14 cellular contexts compared by ENCODE assay signal in the genomic region with DNA sequence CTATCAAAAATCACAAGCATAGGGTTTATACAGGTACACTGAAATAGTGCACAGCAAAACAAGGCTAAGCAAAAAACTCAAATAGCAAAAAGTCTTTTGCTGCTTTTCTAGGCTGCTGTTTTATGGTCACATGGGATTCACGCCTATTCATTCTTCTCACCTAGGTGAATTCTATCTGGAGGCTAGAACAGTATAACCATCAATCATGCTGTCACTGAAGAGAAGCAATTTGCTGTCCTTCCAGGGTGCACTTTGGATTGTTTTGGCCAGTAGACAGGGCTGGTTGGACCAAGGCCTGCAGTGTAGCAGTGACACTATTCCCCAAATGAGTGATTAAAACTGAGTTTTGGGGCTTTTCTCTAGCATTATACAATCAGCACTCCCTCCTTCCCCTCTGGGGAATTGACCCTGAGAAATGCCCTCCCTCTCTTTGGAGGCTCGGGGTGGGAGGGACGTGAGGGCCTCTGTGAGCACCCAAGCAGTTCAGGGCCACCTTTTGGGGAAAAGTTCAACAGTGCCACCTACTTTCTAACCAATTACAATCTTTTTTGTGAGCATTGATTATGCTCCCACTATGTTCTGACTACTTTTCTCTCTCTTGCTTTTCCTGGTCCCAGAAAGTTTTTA. TPM values are rescaled to one million over a fixed set of nuclear protein-coding genes. Genes with fewer than 3 reads are reported as not detected.
DNase-seq lines count a peak whose midpoint lies in the region; ATAC-seq, FAIRE-seq and TF ChIP-seq lines count a peak whose summit lies in the region.
"Had no signal": no experiment of that assay in that cellular context is flagged by ENCODE, and none has a peak within 500 bp of the region (broad histone marks: within the 10 kb centered on the region; RNA-seq: fewer than 3 reads in every experiment).

No MANE protein-coding gene starts in this region.

- H3K36me3 ChIP-seq in GM12878 (ENCODE audit: control insufficient read depth in 2 of 2, insufficient read depth in 2 of 2, low read length in 1 of 2): no peaks in the 10 kb centered on the region
- no peaks in the 10 kb centered on the region for H3K36me3 ChIP-seq in small intestine (ENCODE audit: control insufficient read depth in 2 of 2, insufficient read depth in 2 of 2, low read length in 2 of 2)
- H3K36me3 ChIP-seq: HAP-1 had no signal

- no TSS peak for BruUV-seq in GM12878 (replicated peaks; lab: Mats Ljungman, UMichigan)

- POLR2A ChIA-PET in GM12878 (lab: Charles Lee): interaction anchor here (1.3 kb wide), 1 partner anchor 14 kb away, joined by 7 read pairs; no protein-coding TSS in a partner anchor

- no peaks in the 10 kb centered on the region for H4K20me1 ChIP-seq in GM12878 (ENCODE audit: control insufficient read depth, insufficient read depth)

- RAD21 ChIA-PET in GM12878 (lab: Charles Lee; ENCODE audit: unreplicated experiment): interaction anchor here (1.2 to 1.3 kb wide), 2 partner anchors 19 to 288 kb away, joined by 3 to 4 read pairs; no protein-coding TSS in a partner anchor

- H3K27me3 ChIP-seq in HL-60 (ENCODE audit: insufficient read depth, poor library complexity, severe bottlenecking): no peaks in the 10 kb centered on the region
- no peaks in the 10 kb centered on the region for H3K27me3 ChIP-seq in GM12878 (replicated peaks in 1 of 2; ENCODE audit: control insufficient read depth in 2 of 2, insufficient read depth in 2 of 2, low read length in 1 of 2)
- H3K27me3 ChIP-seq in small intestine (ENCODE audit: control insufficient read depth in 2 of 2, insufficient read depth in 2 of 2, low read length in 2 of 2): no peaks in the 10 kb centered on the region

- no peak overlapping the region for H2AFZ ChIP-seq in GM12878 (ENCODE audit: control insufficient read depth, low read depth, low read length)

- CTCF ChIA-PET in GM12878 (lab: Yijun Ruan, JAX): interaction anchor here (2.1 kb wide), 1 partner anchor 15 kb away, joined by 5 read pairs; no protein-coding TSS in a partner anchor

- no peaks in the 10 kb centered on the region for H3K79me2 ChIP-seq in GM12878 (ENCODE audit: control insufficient read depth, insufficient read depth, low read length)

- in situ Hi-C loops in GM12878 (cut with MboI): no loop called here

- H3K27ac ChIP-seq in HL-60 (replicated peaks): peak overlapping the region; percentile 49
- H3K27ac ChIP-seq in GM12878 (ENCODE audit: control insufficient read depth, insufficient read depth): no peak overlapping the region
- no peak overlapping the region for H3K27ac ChIP-seq in small intestine (ENCODE audit: low read depth in 1 of 2, low read length in 1 of 2)

- no peak for TF ChIP-seq RAD21 in GM12878 (IDR thresholded peaks at IDR 0.05; ENCODE audit: insufficient read depth, low read depth, low read length)

- intact Hi-C loops in GM12878 (cut with micrococcal nuclease; ENCODE audit: unreplicated experiment): no loop called here

- H3K9ac ChIP-seq in GM12878 (ENCODE audit: control insufficient read depth, insufficient read depth, low read length): no peak overlapping the region

- no peak overlapping the region for H3K4me2 ChIP-seq in GM12878 (ENCODE audit: control insufficient read depth, insufficient read depth)

- WGBS in GM12878 (ENCODE audit: insufficient coverage, insufficient replicate concordance, low lambda C conversion rate, missing lambda C conversion rate): 0% methylated on average over 3 of the region's 3 CpGs
- WGBS in small intestine, 3 donors: 20 to 49% (median 29%) methylated on average over 3 of the region's 3 CpGs

- H3K4me3 ChIP-seq in HL-60 (replicated peaks; ENCODE audit: insufficient read depth, low read length): no peak overlapping the region
- no peak overlapping the region for H3K4me3 ChIP-seq in GM12878
- H3K4me3 ChIP-seq in small intestine (ENCODE audit: low read depth in 1 of 2, low read length in 2 of 2): no peak overlapping the region
- H3K4me3 ChIP-seq: HAP-1 had no signal

- H3K4me1 ChIP-seq in GM12878 (ENCODE audit: control insufficient read depth, insufficient read depth, low read length): no peaks in the 10 kb centered on the region
- H3K4me1 ChIP-seq in small intestine (ENCODE audit: control insufficient read depth in 2 of 2, insufficient read depth in 1 of 2, low read depth in 1 of 2, low read length in 1 of 2): no peaks in the 10 kb centered on the region
- H3K4me1 ChIP-seq: HAP-1 had no signal

- H3K9me3 ChIP-seq in GM12878 (replicated peaks; ENCODE audit: control insufficient read depth, insufficient read depth, low read length) (no peaks in the 10 kb centered on the region; the same call in 2 of the 3 replicates), small intestine (ENCODE audit: control insufficient read depth, low read depth) (no peaks in the 10 kb centered on the region)
- H3K9me3 ChIP-seq: HAP-1 had no signal

- FAIRE-seq in GM12878 (lab: Jason Lieb, UNC): no peak
- FAIRE-seq in small intestine (lab: Jason Lieb, UNC): no peak

- TF ChIP-seq CTCF in HL-60 (IDR thresholded peaks at IDR 0.05; ENCODE audit: insufficient read depth, low read length) (no peak), GM12878 (IDR thresholded peaks at IDR 0.05 in 2 of 3, conservative IDR thresholded peaks at IDR 0.05 in 1 of 3; ENCODE audit: control insufficient read depth in 2 of 3, extremely low read depth in 1 of 3, insufficient read depth in 1 of 3, low read depth in 3 of 3, low read length in 3 of 3) (peak in 1 of 3 experiments; percentile 20; a peak in 1 of 6 replicates)

- ATAC-seq in GM21367 (IDR thresholded peaks at IDR 0.05; ENCODE audit: unreplicated experiment) (peak; percentile 57), GM12878 (peak; percentile 86), GM21528 (IDR thresholded peaks at IDR 0.05; ENCODE audit: low FRiP score, unreplicated experiment) (no peak), SK-N-SH treated with all-trans-retinoic acid at 6 μM for 48 hours (no peak)
- ATAC-seq: Panc1 had no signal

- no peak for TF ChIP-seq POLR2A in GM12878 (IDR thresholded peaks at IDR 0.05; ENCODE audit: low read depth, low read length)

- DNase-seq in HL-60 (ENCODE audit: low read depth in 1 of 2, low spot score in 1 of 2) (no peak), GM12878 (ENCODE audit: low read depth, low spot score) (no peak), small intestine (peak; percentile 17), GM03348 (ENCODE audit: low spot score) (no peak)
- DNase-seq: CD4-positive, CD25-positive, alpha-beta regulatory T cell; NCI-H187; NCI-H510A; NCI-H82 had no signal

- TF ChIP-seq EP300 in GM12878 (IDR thresholded peaks at IDR 0.05; ENCODE audit: borderline replicate concordance in 1 of 2, control insufficient read depth in 1 of 2, low read depth in 2 of 2, low read length in 2 of 2): 0 out of 4 replicates have a peak, but pooled peaks of 1 of the 2 experiments have one; percentile 17

- SMC1A ChIA-PET in GM12878 (lab: Charles Lee; ENCODE audit: uncharacterized antibody, unreplicated experiment): interaction anchor here (0.8 kb wide), 1 partner anchor 49 kb away, joined by 3 read pairs; no protein-coding TSS in a partner anchor

RNA-seq across cellular contexts. Expression of gene SND1, which starts 16.2 kb away (rescaled TPM):
- 424 and 437 TPM in 2 replicates for total RNA-seq in GM12878 (2013; cell fraction: nucleolus; rRNA removed)
- 172 and 173 TPM in 2 replicates for total RNA-seq in GM12878 (2014; rRNA removed)
- 137 and 139 TPM in 2 replicates for total RNA-seq in GM12878 (2014; rRNA removed; fragmentation: Illumina TruSeq; extraction: Trizol)
- 269 and 270 TPM in 2 replicates for total RNA-seq in GM12878 (2021)
- polyA plus RNA-seq in GM12878 (2011; ENCODE audit: low read depth): 112 TPM
- 130 and 139 TPM in 2 replicates for polyA plus RNA-seq in GM12878 (2011; rRNA removed)
- polyA plus RNA-seq in GM12878 (2011; cell fraction: cytosol; rRNA removed): 129 and 148 TPM in 2 replicates
- polyA plus RNA-seq in GM12878 (2011; cell fraction: nucleus; rRNA removed): 132 and 140 TPM in 2 replicates
- polyA plus RNA-seq in GM12878 (2012): 186 and 194 TPM in 2 replicates
- 152 and 163 TPM in 2 replicates for polyA plus RNA-seq in GM12878 (2014; fragmentation: Illumina TruSeq; extraction: Trizol)
- 10 to 100 TPM; 52.4 to 70.0 TPM for polyA plus RNA-seq in GM12878 (2014; fragmentation: Nextera tagmentation; extraction: Ambion mirVana)
- polyA plus RNA-seq in GM12878 (2014; rRNA removed): 138 and 161 TPM in 2 replicates
- 100 to 1,000 TPM; 214 to 230 TPM for polyA plus RNA-seq in GM12878 (2016; fragmentation: Nextera tagmentation; extraction: Ambion mirVana)
- 228 and 274 TPM in 2 replicates for polyA minus RNA-seq in GM12878 (2011; rRNA and poly(A)+ RNA removed)
- polyA minus RNA-seq in GM12878 (2011; cell fraction: cytosol; rRNA and poly(A)+ RNA removed): 87.9 and 101 TPM in 2 replicates
- 129 and 207 TPM in 2 replicates for polyA minus RNA-seq in GM12878 (2011; cell fraction: nucleus; rRNA and poly(A)+ RNA removed)
- 100 to 1,000 TPM in 1 of 3 donors, 10 to 100 TPM in 2; 47.2 to 122 (median 62.1) TPM for polyA plus RNA-seq in small intestine

RNA-seq across cellular contexts. Expression of gene PAX4, which starts 17.8 kb away (rescaled TPM):
- total RNA-seq in GM12878 (2013; cell fraction: nucleolus; rRNA removed): not detected in 2 replicates
- total RNA-seq in GM12878 (2014; rRNA removed) (not detected in 2 replicates), GM12878 (2014; rRNA removed; fragmentation: Illumina TruSeq; extraction: Trizol) (not detected in 2 replicates), GM12878 (2021) (not detected in 2 replicates)
- polyA plus RNA-seq in GM12878 (2011; ENCODE audit: low read depth): not detected
- polyA plus RNA-seq in GM12878 (2011; rRNA removed) (0.14 and 0.27 TPM in 2 replicates), GM12878 (2014; fragmentation: Illumina TruSeq; extraction: Trizol) (not detected in 2 replicates), GM12878 (2014; fragmentation: Nextera tagmentation; extraction: Ambion mirVana) (not detected), GM12878 (2014; rRNA removed) (not detected in 2 replicates), GM12878 (2016; fragmentation: Nextera tagmentation; extraction: Ambion mirVana) (not detected), small intestine (under 1 TPM in 2 of 3 donors, not detected in 1; 0.31 to 0.81 TPM)
- polyA plus RNA-seq in GM12878 (2011; cell fraction: cytosol; rRNA removed): 0.28 and 0.40 TPM in 2 replicates
- polyA plus RNA-seq in GM12878 (2011; cell fraction: nucleus; rRNA removed): 2.4 and 3.0 TPM in 2 replicates
- polyA plus RNA-seq in GM12878 (2012): not detected in 2 replicates
- polyA minus RNA-seq in GM12878 (2011; rRNA and poly(A)+ RNA removed): 0.37 and 0.46 TPM in 2 replicates
- polyA minus RNA-seq in GM12878 (2011; cell fraction: cytosol; rRNA and poly(A)+ RNA removed): not detected in 2 replicates
- 0.36 and 0.57 TPM in 2 replicates for polyA minus RNA-seq in GM12878 (2011; cell fraction: nucleus; rRNA and poly(A)+ RNA removed)
- total RNA-seq: CD4-positive, CD25-positive, alpha-beta regulatory T cell; SK-MEL-5 had no signal
- polyA plus RNA-seq: CD4-positive, CD25-positive, alpha-beta regulatory T cell had no signal

RNA-seq across cellular contexts. Expression of gene FSCN3, which starts 42.2 kb away (rescaled TPM):
- 3.2 and 3.3 TPM in 2 replicates for total RNA-seq in GM12878 (2013; cell fraction: nucleolus; rRNA removed)
- total RNA-seq in GM12878 (2014; rRNA removed): 0.90 and 1.0 TPM in 2 replicates
- total RNA-seq in GM12878 (2014; rRNA removed; fragmentation: Illumina TruSeq; extraction: Trizol): 0.31 and 0.69 TPM in 2 replicates
- 0.69 TPM in 1 of 2 replicates, not detected in the other for total RNA-seq in GM12878 (2021)
- not detected for polyA plus RNA-seq in GM12878 (2011; ENCODE audit: low read depth)
- 0.48 and 0.60 TPM in 2 replicates for polyA plus RNA-seq in GM12878 (2011; rRNA removed)
- 0.38 and 0.60 TPM in 2 replicates for polyA plus RNA-seq in GM12878 (2011; cell fraction: cytosol; rRNA removed)
- polyA plus RNA-seq in GM12878 (2011; cell fraction: nucleus; rRNA removed): 0.37 and 0.78 TPM in 2 replicates
- polyA plus RNA-seq in GM12878 (2012): 0.27 TPM in 1 of 2 replicates, not detected in the other
- polyA plus RNA-seq in GM12878 (2014; fragmentation: Illumina TruSeq; extraction: Trizol): 0.73 TPM in 1 of 2 replicates, not detected in the other
- under 1 TPM in 1 of 2 experiments, not detected in 1; 0.29 TPM for polyA plus RNA-seq in GM12878 (2014; fragmentation: Nextera tagmentation; extraction: Ambion mirVana)
- 0.58 and 1.1 TPM in 2 replicates for polyA plus RNA-seq in GM12878 (2014; rRNA removed)
- under 1 TPM in 1 of 2 experiments, not detected in 1; 0.28 TPM for polyA plus RNA-seq in GM12878 (2016; fragmentation: Nextera tagmentation; extraction: Ambion mirVana)
- 1.2 TPM in 2 replicates for polyA minus RNA-seq in GM12878 (2011; rRNA and poly(A)+ RNA removed)
- polyA minus RNA-seq in GM12878 (2011; cell fraction: cytosol; rRNA and poly(A)+ RNA removed): not detected in 2 replicates
- polyA minus RNA-seq in GM12878 (2011; cell fraction: nucleus; rRNA and poly(A)+ RNA removed): 1.7 and 2.1 TPM in 2 replicates
- polyA plus RNA-seq in small intestine: under 1 TPM in 1 of 3 donors, not detected in 2; 0.09 TPM

RNA-seq across cellular contexts. Expression of gene ARF5, which starts 47.6 kb away (rescaled TPM):
- total RNA-seq in GM12878 (2013; cell fraction: nucleolus; rRNA removed): 15.8 and 19.9 TPM in 2 replicates
- 146 and 158 TPM in 2 replicates for total RNA-seq in GM12878 (2014; rRNA removed)
- total RNA-seq in GM12878 (2014; rRNA removed; fragmentation: Illumina TruSeq; extraction: Trizol): 73.6 and 84.8 TPM in 2 replicates
- total RNA-seq in GM12878 (2021): 118 and 128 TPM in 2 replicates
- polyA plus RNA-seq in GM12878 (2011; ENCODE audit: low read depth): 53.8 TPM
- 135 and 210 TPM in 2 replicates for polyA plus RNA-seq in GM12878 (2011; rRNA removed)
- polyA plus RNA-seq in GM12878 (2011; cell fraction: cytosol; rRNA removed): 284 and 313 TPM in 2 replicates
- polyA plus RNA-seq in GM12878 (2011; cell fraction: nucleus; rRNA removed): 145 and 173 TPM in 2 replicates
- polyA plus RNA-seq in GM12878 (2012): 92.0 and 98.4 TPM in 2 replicates
- 80.0 and 86.1 TPM in 2 replicates for polyA plus RNA-seq in GM12878 (2014; fragmentation: Illumina TruSeq; extraction: Trizol)
- 10 to 100 TPM; 11.0 to 18.0 TPM for polyA plus RNA-seq in GM12878 (2014; fragmentation: Nextera tagmentation; extraction: Ambion mirVana)
- 197 and 211 TPM in 2 replicates for polyA plus RNA-seq in GM12878 (2014; rRNA removed)
- 100 to 1,000 TPM; 143 to 156 TPM for polyA plus RNA-seq in GM12878 (2016; fragmentation: Nextera tagmentation; extraction: Ambion mirVana)
- 63.3 and 73.0 TPM in 2 replicates for polyA minus RNA-seq in GM12878 (2011; rRNA and poly(A)+ RNA removed)
- 42.8 and 49.8 TPM in 2 replicates for polyA minus RNA-seq in GM12878 (2011; cell fraction: cytosol; rRNA and poly(A)+ RNA removed)
- 19.9 and 25.3 TPM in 2 replicates for polyA minus RNA-seq in GM12878 (2011; cell fraction: nucleus; rRNA and poly(A)+ RNA removed)
- polyA plus RNA-seq in small intestine: 100 to 1,000 TPM; 205 to 249 (median 214) TPM

RNA-seq across cellular contexts. Expression of gene GCC1, which starts 50.4 kb away (rescaled TPM):
- total RNA-seq in GM12878 (2013; cell fraction: nucleolus; rRNA removed): 11.1 and 11.6 TPM in 2 replicates
- total RNA-seq in GM12878 (2014; rRNA removed) (11.3 and 11.9 TPM in 2 replicates), GM12878 (2014; rRNA removed; fragmentation: Illumina TruSeq; extraction: Trizol) (9.2 and 9.6 TPM in 2 replicates), GM12878 (2021) (14.7 and 14.9 TPM in 2 replicates)
- 7.8 TPM for polyA plus RNA-seq in GM12878 (2011; ENCODE audit: low read depth)
- polyA plus RNA-seq in GM12878 (2011; rRNA removed) (7.1 and 7.5 TPM in 2 replicates), GM12878 (2014; fragmentation: Illumina TruSeq; extraction: Trizol) (7.0 and 8.0 TPM in 2 replicates), GM12878 (2014; fragmentation: Nextera tagmentation; extraction: Ambion mirVana) (1 to 10 TPM; 1.8 to 2.7 TPM), GM12878 (2014; rRNA removed) (8.4 and 8.7 TPM in 2 replicates), GM12878 (2016; fragmentation: Nextera tagmentation; extraction: Ambion mirVana) (10 to 100 TPM; 13.5 to 17.2 TPM), small intestine (1 to 10 TPM; 7.0 to 10.0 (median 9.4) TPM)
- 7.2 and 7.8 TPM in 2 replicates for polyA plus RNA-seq in GM12878 (2011; cell fraction: cytosol; rRNA removed)
- 6.7 and 7.6 TPM in 2 replicates for polyA plus RNA-seq in GM12878 (2011; cell fraction: nucleus; rRNA removed)
- polyA plus RNA-seq in GM12878 (2012): 8.6 and 9.8 TPM in 2 replicates
- 13.8 and 17.7 TPM in 2 replicates for polyA minus RNA-seq in GM12878 (2011; rRNA and poly(A)+ RNA removed)
- polyA minus RNA-seq in GM12878 (2011; cell fraction: cytosol; rRNA and poly(A)+ RNA removed): 6.0 TPM in 2 replicates
- 13.1 and 17.5 TPM in 2 replicates for polyA minus RNA-seq in GM12878 (2011; cell fraction: nucleus; rRNA and poly(A)+ RNA removed)

Comparison
In these comparisons a context has a peak if more than half of its experiments do, and no peak if none do; other contexts are left out.
1. ATAC-seq: peak in GM21367 (single experiment) and GM12878 (single experiment); none in GM21528 (single experiment) and SK-N-SH treated with all-trans-retinoic acid at 6 μM for 48 hours (single experiment).